In the genomic region with DNA sequence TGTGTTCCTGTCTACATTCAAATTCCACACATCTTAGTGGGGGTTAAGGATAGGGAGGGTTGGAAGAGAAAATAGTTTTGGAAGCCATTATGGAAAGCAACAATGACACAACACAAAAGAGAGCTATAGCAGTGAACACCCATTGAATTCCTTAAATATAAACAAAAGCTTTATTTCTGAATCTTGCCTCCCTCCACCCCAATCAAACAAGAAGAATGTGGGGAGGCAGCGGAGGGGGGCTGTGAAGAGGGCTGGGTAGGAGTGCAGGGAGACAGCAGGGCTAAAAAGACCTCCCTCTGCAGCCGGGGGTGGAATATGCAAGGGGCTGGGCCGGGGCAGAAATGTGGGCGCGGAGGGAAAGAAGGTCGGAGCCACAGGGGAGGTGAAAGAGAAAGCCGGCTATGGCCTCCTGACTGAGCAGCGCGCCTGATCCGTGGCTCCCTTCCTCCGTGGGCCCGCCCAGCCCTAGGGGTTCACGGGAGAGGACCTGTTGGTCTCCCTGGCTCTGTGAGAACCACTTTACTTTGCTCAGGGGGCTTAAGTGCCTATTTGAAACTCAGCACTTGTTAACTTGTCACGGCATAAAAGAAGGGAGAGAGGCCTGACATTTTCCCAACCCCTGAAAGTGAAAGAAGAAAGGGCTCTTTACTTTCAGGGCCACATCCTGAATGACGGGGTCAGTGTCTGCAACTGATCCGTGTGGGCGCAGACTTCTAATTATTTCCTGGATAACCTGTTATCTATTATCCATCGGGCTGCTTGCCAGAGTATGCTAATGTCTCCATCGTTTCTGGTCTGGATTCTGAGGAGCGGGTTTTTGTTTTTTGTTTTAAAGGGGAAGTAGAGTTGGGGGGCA, we compare ENCODE assay signal across 1 cellular context.
TF ChIP-seq lines count a peak whose summit lies in the region.

No MANE protein-coding gene starts in this region.

TF ChIP-seq in SK-N-SH, 30 proteins besides CTCF, POLR2A, EP300 and RAD21 (continued from another document):
- TF ChIP-seq, protein P1, sequence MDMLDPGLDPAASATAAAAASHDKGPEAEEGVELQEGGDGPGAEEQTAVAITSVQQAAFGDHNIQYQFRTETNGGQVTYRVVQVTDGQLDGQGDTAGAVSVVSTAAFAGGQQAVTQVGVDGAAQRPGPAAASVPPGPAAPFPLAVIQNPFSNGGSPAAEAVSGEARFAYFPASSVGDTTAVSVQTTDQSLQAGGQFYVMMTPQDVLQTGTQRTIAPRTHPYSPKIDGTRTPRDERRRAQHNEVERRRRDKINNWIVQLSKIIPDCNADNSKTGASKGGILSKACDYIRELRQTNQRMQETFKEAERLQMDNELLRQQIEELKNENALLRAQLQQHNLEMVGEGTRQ (IDR thresholded peaks at IDR 0.05; ENCODE audit: borderline replicate concordance, low read depth, low read length): no peak
- TF ChIP-seq NFIC (IDR thresholded peaks at IDR 0.05; ENCODE audit: borderline replicate concordance): peak; percentile 61
- TF ChIP-seq, protein P2, sequence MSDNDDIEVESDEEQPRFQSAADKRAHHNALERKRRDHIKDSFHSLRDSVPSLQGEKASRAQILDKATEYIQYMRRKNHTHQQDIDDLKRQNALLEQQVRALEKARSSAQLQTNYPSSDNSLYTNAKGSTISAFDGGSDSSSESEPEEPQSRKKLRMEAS (IDR thresholded peaks at IDR 0.05; ENCODE audit: low read depth): 0 out of 2 replicates have a peak, but pooled peaks have one; percentile 8
- no peak for TF ChIP-seq IRF3 (IDR thresholded peaks at IDR 0.05; ENCODE audit: low read depth, low read length)
- TF ChIP-seq FOSL2 (IDR thresholded peaks at IDR 0.05; ENCODE audit: borderline replicate concordance, low read depth): no peak
- peak; percentile 24 for TF ChIP-seq CHD2 (IDR thresholded peaks at IDR 0.05; ENCODE audit: low read length, partially characterized antibody)
- peak; percentile 46; the same call in 1 of the 2 replicates for TF ChIP-seq POLR2AphosphoS5 (IDR thresholded peaks at IDR 0.05; ENCODE audit: low read depth, low read length)
- peak; percentile 34; the same call in 1 of the 2 replicates for TF ChIP-seq RCOR1 (IDR thresholded peaks at IDR 0.05; ENCODE audit: low read length)
